ENCODE assay signal across 16 cellular contexts in the genomic region with DNA sequence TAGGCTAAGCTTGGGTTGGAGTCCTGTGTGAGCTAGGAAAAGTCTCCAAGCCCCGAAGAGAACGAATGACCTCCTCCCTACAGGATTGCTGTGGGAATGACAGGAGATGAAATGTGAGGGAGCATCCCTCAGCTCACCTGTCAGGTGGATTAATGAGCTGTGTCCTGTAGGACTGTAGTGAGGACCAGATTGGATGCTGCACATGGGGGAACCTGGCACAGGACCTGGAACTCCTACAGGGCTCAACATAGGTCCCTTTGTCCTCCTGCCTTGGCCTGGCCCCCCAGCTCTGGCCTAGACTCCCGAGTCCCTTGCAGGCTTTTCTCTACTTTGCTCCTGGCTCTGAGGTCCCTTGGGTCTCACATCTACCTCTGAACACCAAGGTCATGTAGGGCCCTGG.
DNase-seq lines count a peak whose midpoint lies in the region; ATAC-seq, FAIRE-seq and TF ChIP-seq lines count a peak whose summit lies in the region.
"Had no signal": no experiment of that assay in that cellular context is flagged by ENCODE, and none has a peak within 500 bp of the region (broad histone marks: within the 10 kb centered on the region; RNA-seq: fewer than 3 reads in every experiment).

No MANE protein-coding gene starts in this region.

- TF ChIP-seq POLR2A in IMR-90 (IDR thresholded peaks at IDR 0.05; ENCODE audit: low read depth, low read length), result no peak

- peak; percentile 86 for FAIRE-seq in bronchial epithelial cell (lab: Jason Lieb, UNC)
- FAIRE-seq: A549, GM12878, GM18507, H1 had no signal

- 0% methylated on average over 1 of the region's 3 CpGs; no CpG with 5 or more reads in 1 of the 2 experiments for WGBS in IMR-90 (ENCODE audit: extremely low coverage in 2 of 2, insufficient read length in 1 of 2), 2 experiments

- no peak overlapping the region for H3K23ac ChIP-seq in IMR-90 (ENCODE audit: low read depth, low read length)

- no peaks in the 10 kb centered on the region for H3K9me3 ChIP-seq in IMR-90 (ENCODE audit: control insufficient read depth, insufficient read depth, low read length)
- H3K9me3 ChIP-seq: A549, BE2C, HAP-1 had no signal

- H3K18ac ChIP-seq in IMR-90 (ENCODE audit: low read depth, low read length), result no peak overlapping the region

- DNase-seq in IMR-90 (no peak), bronchial epithelial cell (ENCODE audit: low read depth) (no peak), left lobe of liver (ENCODE audit: low spot score) (peak; percentile 16), type B pancreatic cell (ENCODE audit: extremely low spot score, unreplicated experiment) (peak; percentile 50), MCF 10A (ENCODE audit: unreplicated experiment) (no peak), cerebellum (ENCODE audit: low spot score) (no peak)
- DNase-seq: BE2C; CD4-positive, alpha-beta memory T cell; DMS79 had no signal

- H3K4me2 ChIP-seq in IMR-90 (ENCODE audit: low read depth, low read length), result no peak overlapping the region
- H3K4me2 ChIP-seq: A549 had no signal

- H2BK120ac ChIP-seq in IMR-90 (ENCODE audit: low read depth, low read length), result no peak overlapping the region

- H3K79me1 ChIP-seq in IMR-90 (ENCODE audit: low read depth in 1 of 2, low read length in 2 of 2), result no peaks in the 10 kb centered on the region

- H3K27me3 Mint-ChIP-seq in type B pancreatic cell, result peaks cover 28% of the 10 kb centered on the region
- H3K27me3 Mint-ChIP-seq in MCF 10A (ENCODE audit: insufficient read depth, unreplicated experiment), result peaks cover 15% of the 10 kb centered on the region

- no peak overlapping the region for H3K56ac ChIP-seq in IMR-90 (ENCODE audit: extremely low read depth, insufficient read depth, low read length)

- H3K4me1 Mint-ChIP-seq in type B pancreatic cell (ENCODE audit: unreplicated experiment) (peaks cover 9% of the 10 kb centered on the region), MCF 10A (ENCODE audit: insufficient read depth, unreplicated experiment) (no peaks in the 10 kb centered on the region)
- H3K4me1 Mint-ChIP-seq: CD4-positive, alpha-beta memory T cell had no signal

- H3K9me1 ChIP-seq in IMR-90 (ENCODE audit: insufficient read depth, low read length), result no peaks in the 10 kb centered on the region

- no peak overlapping the region for H4K5ac ChIP-seq in IMR-90 (ENCODE audit: low read depth, low read length)

- no peak overlapping the region for H4K91ac ChIP-seq in IMR-90 (ENCODE audit: insufficient read depth, low read depth, low read length)

- BruUV-seq in IMR-90 (replicated peaks; lab: Mats Ljungman, UMichigan) (no TSS peak), MCF 10A (replicated peaks; lab: Mats Ljungman, UMichigan) (no TSS peak)

- no peak overlapping the region for H3K4ac ChIP-seq in IMR-90 (ENCODE audit: low read depth, low read length)

- POLR2A ChIA-PET in IMR-90 (lab: Charles Lee; ENCODE audit: unreplicated experiment), result no interaction called here
- POLR2A ChIA-PET in MCF 10A (lab: Yijun Ruan, JAX), result no interaction called here

- H2BK5ac ChIP-seq in IMR-90 (ENCODE audit: low read depth, low read length, poor library complexity, severe bottlenecking), result no peak overlapping the region

- no peaks in the 10 kb centered on the region for H3K36me3 Mint-ChIP-seq in type B pancreatic cell
- no peaks in the 10 kb centered on the region for H3K36me3 Mint-ChIP-seq in MCF 10A (ENCODE audit: insufficient read depth, unreplicated experiment)
- H3K36me3 Mint-ChIP-seq: CD4-positive, alpha-beta memory T cell had no signal

- H3K4me3 Mint-ChIP-seq in type B pancreatic cell (no peak overlapping the region), MCF 10A (ENCODE audit: unreplicated experiment) (no peak overlapping the region)
- H3K4me3 Mint-ChIP-seq: CD4-positive, alpha-beta memory T cell had no signal

- TF ChIP-seq RAD21 in IMR-90 (IDR thresholded peaks at IDR 0.05; ENCODE audit: low read length), result no peak

- H3K4me1 ChIP-seq in IMR-90 (ENCODE audit: control insufficient read depth, insufficient read depth, low read length), result no peaks in the 10 kb centered on the region
- H3K4me1 ChIP-seq: A549, BE2C, HAP-1 had no signal

- intact Hi-C loops in IMR-90 (cut with micrococcal nuclease) (no loop called here), MCF 10A (cut with micrococcal nuclease) (no loop called here)

- no peaks in the 10 kb centered on the region for H4K20me1 ChIP-seq in IMR-90 (ENCODE audit: insufficient read depth, low read length)

- H2AK9ac ChIP-seq in IMR-90 (replicated peaks; ENCODE audit: low read depth, low read length, poor library complexity), result no peak overlapping the region

- no peak overlapping the region for H2AK5ac ChIP-seq in IMR-90 (ENCODE audit: low read depth, low read length)

- H3K9me3 Mint-ChIP-seq in type B pancreatic cell (no peaks in the 10 kb centered on the region), MCF 10A (ENCODE audit: unreplicated experiment) (no peaks in the 10 kb centered on the region)
- H3K9me3 Mint-ChIP-seq: CD4-positive, alpha-beta memory T cell had no signal

- no peak overlapping the region for H3K9ac ChIP-seq in IMR-90 (ENCODE audit: low read depth, low read length)

- H4K8ac ChIP-seq in IMR-90 (ENCODE audit: low read depth in 2 of 2, low read length in 2 of 2), result no peak overlapping the region

- TF ChIP-seq CTCF in IMR-90 (conservative IDR thresholded peaks at IDR 0.05; ENCODE audit: low read depth, low read length), result no peak
- TF ChIP-seq CTCF in bronchial epithelial cell (IDR thresholded peaks at IDR 0.05; ENCODE audit: insufficient read depth, low read length, severe bottlenecking), result no peak
- no peak for TF ChIP-seq CTCF in type B pancreatic cell (conservative IDR thresholded peaks at IDR 0.05)
- TF ChIP-seq CTCF in MCF 10A (IDR thresholded peaks at IDR 0.05; ENCODE audit: unreplicated experiment), result no peak

- no peak for ATAC-seq in IMR-90 (ENCODE audit: low read depth)
- ATAC-seq in left lobe of liver, result no peak
- ATAC-seq in GM19023 (IDR thresholded peaks at IDR 0.05; ENCODE audit: unreplicated experiment), result no peak
- ATAC-seq: GM12878 had no signal

- no peak overlapping the region for H2BK20ac ChIP-seq in IMR-90 (ENCODE audit: low read depth, low read length)

- no peak overlapping the region for H3K14ac ChIP-seq in IMR-90 (replicated peaks; ENCODE audit: low read depth, low read length)

- CTCF ChIA-PET in IMR-90 (lab: Yijun Ruan, JAX), result no interaction called here
- CTCF ChIA-PET in MCF 10A (lab: Yijun Ruan, JAX), result interaction anchor here (0.7 kb wide), 2 partner anchors 37 to 153 kb away, joined by 3 read pairs; no protein-coding TSS in a partner anchor

- H2BK15ac ChIP-seq in IMR-90 (ENCODE audit: low read depth, low read length), result no peak overlapping the region

- dilution Hi-C loops in IMR-90 (cut with HindIII; ENCODE audit: low sequenced_read_pairs, unreplicated experiment), result no loop called here

- H3K27me3 ChIP-seq in IMR-90 (ENCODE audit: control insufficient read depth, insufficient read depth, low read length), result no peaks in the 10 kb centered on the region; the same call in none of the 2 replicates
- H3K27me3 ChIP-seq in bronchial epithelial cell (ENCODE audit: control insufficient read depth, insufficient read depth, low read length), result peaks cover 3% of the 10 kb centered on the region
- H3K27me3 ChIP-seq: BE2C had no signal

- no peak overlapping the region for H3K27ac ChIP-seq in IMR-90 (ENCODE audit: insufficient read depth, low read length)
- H3K27ac ChIP-seq: A549, C4-2B had no signal

- no peaks in the 10 kb centered on the region for H3K36me3 ChIP-seq in IMR-90 (ENCODE audit: control insufficient read depth, insufficient read depth, low read length)
- H3K36me3 ChIP-seq in bronchial epithelial cell (ENCODE audit: control insufficient read depth, insufficient read depth, low read length), result no peaks in the 10 kb centered on the region
- H3K36me3 ChIP-seq: BE2C, HAP-1 had no signal

- in situ Hi-C loops in IMR-90 (cut with MboI; ENCODE audit: low sequenced_read_pairs), result no loop called here

- H3K27ac Mint-ChIP-seq in type B pancreatic cell (no peak overlapping the region), MCF 10A (ENCODE audit: low read depth, unreplicated experiment) (no peak overlapping the region)
- H3K27ac Mint-ChIP-seq: CD4-positive, alpha-beta memory T cell had no signal

- H3K4me3 ChIP-seq in IMR-90 (ENCODE audit: insufficient read depth, low read depth, low read length) (no peak overlapping the region), bronchial epithelial cell (ENCODE audit: low read depth, low read length) (no peak overlapping the region)
- H3K4me3 ChIP-seq: A549, GM12878, HAP-1 had no signal

- peak overlapping the region; percentile 32 for H2AFZ ChIP-seq in IMR-90 (replicated peaks; ENCODE audit: low read length, poor library complexity)

TF ChIP-seq in IMR-90, 13 proteins besides CTCF, POLR2A, EP300 and RAD21:
- no peak for TF ChIP-seq SMC3 (IDR thresholded peaks at IDR 0.05; ENCODE audit: low read depth, low read length)
- no peak for TF ChIP-seq CHD1 (IDR thresholded peaks at IDR 0.05; ENCODE audit: low read depth, low read length)
- TF ChIP-seq, protein P1, sequence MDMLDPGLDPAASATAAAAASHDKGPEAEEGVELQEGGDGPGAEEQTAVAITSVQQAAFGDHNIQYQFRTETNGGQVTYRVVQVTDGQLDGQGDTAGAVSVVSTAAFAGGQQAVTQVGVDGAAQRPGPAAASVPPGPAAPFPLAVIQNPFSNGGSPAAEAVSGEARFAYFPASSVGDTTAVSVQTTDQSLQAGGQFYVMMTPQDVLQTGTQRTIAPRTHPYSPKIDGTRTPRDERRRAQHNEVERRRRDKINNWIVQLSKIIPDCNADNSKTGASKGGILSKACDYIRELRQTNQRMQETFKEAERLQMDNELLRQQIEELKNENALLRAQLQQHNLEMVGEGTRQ (IDR thresholded peaks at IDR 0.05; ENCODE audit: low read depth, low read length), result no peak
- TF ChIP-seq MAFK (IDR thresholded peaks at IDR 0.05; ENCODE audit: low read depth, low read length), result no peak

Comparison
In these comparisons a context has a peak if more than half of its experiments do, and no peak if none do; other contexts are left out.
1. DNase-seq: peak in left lobe of liver (single experiment) and type B pancreatic cell (single experiment); none in IMR-90 (single experiment), bronchial epithelial cell (single experiment), MCF 10A (single experiment) and cerebellum (single experiment).